15 cellular contexts compared by ENCODE assay signal in genomic region chr22:28547132-28547842, GRCh38.
DNase-seq lines count a peak whose midpoint lies in the region; FAIRE-seq and TF ChIP-seq lines count a peak whose summit lies in the region.
"Had no signal": no experiment of that assay in that cellular context is flagged by ENCODE, and none has a peak within 500 bp of the region (broad histone marks: within the 10 kb centered on the region; RNA-seq: fewer than 3 reads in every experiment).

No MANE protein-coding gene starts in this region.

- TF ChIP-seq CTCF in mesothelial cell of epicardium (IDR thresholded peaks at IDR 0.05; ENCODE audit: unreplicated experiment): no peak

- H3K4me1 Mint-ChIP-seq in mesothelial cell of epicardium: peaks cover 14% of the 10 kb centered on the region
- H3K4me1 Mint-ChIP-seq: activated CD4-positive, alpha-beta T cell treated with anti-CD3 and anti-CD28 coated beads, Interleukin-2, amount 10 ng/mL, durations not matched to agents 24 days and 14 days; activated naive CD8-positive, alpha-beta T cell treated with anti-CD3 and anti-CD28 coated beads, Interleukin-2, amount 10 ng/mL, durations not matched to agents 7 days and 5 days had no signal

- no peaks in the 10 kb centered on the region for H3K27me3 Mint-ChIP-seq in mesothelial cell of epicardium (ENCODE audit: low read depth)

- DNase-seq in AG08396 (ENCODE audit: low spot score): peak; percentile 64
- DNase-seq in M059J (ENCODE audit: low read depth): peak; percentile 54
- DNase-seq in mesothelial cell of epicardium (ENCODE audit: low spot score in 2 of 2, unreplicated experiment in 2 of 2): no peak
- DNase-seq in activated CD4-positive, alpha-beta T cell treated with anti-CD3 and anti-CD28 coated beads for 4 hours: no peak
- DNase-seq in stimulated activated naive CD4-positive, alpha-beta T cell (lab: John Stamatoyannopoulos, UW): no peak
- no peak for DNase-seq in SW480 (ENCODE audit: low spot score)
- DNase-seq in NCI-H1436 (lab: John Stamatoyannopoulos, UW): no peak
- DNase-seq: activated CD4-positive, alpha-beta T cell treated with anti-CD3 and anti-CD28 coated beads, Interleukin-2, amount 10 ng/mL, durations not matched to agents 24 days and 14 days; activated naive CD8-positive, alpha-beta T cell treated with anti-CD3 and anti-CD28 coated beads, Interleukin-2, amount 10 ng/mL, durations not matched to agents 7 days and 5 days; DMS 273 treated with DMSO at 0.1 percent for 48 hours; NCI-H1417 treated with DMSO at 0.1 percent for 48 hours; SJCRH30; stimulated activated CD8-positive, alpha-beta memory T cell treated with anti-CD3 and anti-CD28 coated beads, Interleukin-4, amount 100 ng/mL, for 48 hours had no signal

- H3K4me3 Mint-ChIP-seq in mesothelial cell of epicardium: no peak overlapping the region
- H3K4me3 Mint-ChIP-seq: activated CD4-positive, alpha-beta T cell treated with anti-CD3 and anti-CD28 coated beads, Interleukin-2, amount 10 ng/mL, durations not matched to agents 24 days and 14 days; activated naive CD8-positive, alpha-beta T cell treated with anti-CD3 and anti-CD28 coated beads, Interleukin-2, amount 10 ng/mL, durations not matched to agents 7 days and 5 days; natural killer cell treated with Interleukin-12 subunit alpha and Interleukin-12 subunit beta and Interleukin-15 and Interleukin-18, amount 100 ng/mL, for 72 hours had no signal

- peaks cover 19% of the 10 kb centered on the region for H3K9me3 Mint-ChIP-seq in mesothelial cell of epicardium
- H3K9me3 Mint-ChIP-seq: activated CD4-positive, alpha-beta T cell treated with anti-CD3 and anti-CD28 coated beads, Interleukin-2, amount 10 ng/mL, durations not matched to agents 24 days and 14 days; activated naive CD8-positive, alpha-beta T cell treated with anti-CD3 and anti-CD28 coated beads, Interleukin-2, amount 10 ng/mL, durations not matched to agents 7 days and 5 days; natural killer cell treated with Interleukin-12 subunit alpha and Interleukin-12 subunit beta and Interleukin-15 and Interleukin-18, amount 100 ng/mL, for 72 hours had no signal

- H3K36me3 Mint-ChIP-seq in mesothelial cell of epicardium: peaks cover 16% of the 10 kb centered on the region
- H3K36me3 Mint-ChIP-seq: activated naive CD8-positive, alpha-beta T cell treated with anti-CD3 and anti-CD28 coated beads, Interleukin-2, amount 10 ng/mL, durations not matched to agents 7 days and 5 days had no signal

- peak; percentile 39 for FAIRE-seq in endometrium (lab: Jason Lieb, UNC)

- H3K27ac Mint-ChIP-seq in mesothelial cell of epicardium: peak overlapping the region; percentile 40
- H3K27ac Mint-ChIP-seq: activated CD4-positive, alpha-beta T cell treated with anti-CD3 and anti-CD28 coated beads, Interleukin-2, amount 10 ng/mL, durations not matched to agents 24 days and 14 days; activated naive CD8-positive, alpha-beta T cell treated with anti-CD3 and anti-CD28 coated beads, Interleukin-2, amount 10 ng/mL, durations not matched to agents 7 days and 5 days; natural killer cell treated with Interleukin-12 subunit alpha and Interleukin-12 subunit beta and Interleukin-15 and Interleukin-18, amount 100 ng/mL, for 72 hours had no signal

Comparison
In these comparisons a context has a peak if more than half of its experiments do, and no peak if none do; other contexts are left out.
1. DNase-seq: peak in AG08396 (single experiment) and M059J (single experiment); none in mesothelial cell of epicardium (0 of 2), activated CD4-positive, alpha-beta T cell treated with anti-CD3 and anti-CD28 coated beads for 4 hours (0 of 2), stimulated activated naive CD4-positive, alpha-beta T cell (0 of 6), SW480 (single experiment) and NCI-H1436 (single experiment).